In genomic region chr3:16514799-16515353, GRCh38 we compare ENCODE assay signal across 1 cellular context.
TF ChIP-seq lines count a peak whose summit lies in the region.

No MANE protein-coding gene starts in this region.

TF ChIP-seq in GM12878, 131 proteins besides CTCF, POLR2A, EP300 and RAD21:
- no peak for TF ChIP-seq MEF2A (IDR thresholded peaks at IDR 0.05; ENCODE audit: insufficient read depth, low read depth, low read length)
- 0 out of 2 replicates have a peak, but pooled peaks have one; percentile 17 for TF ChIP-seq POLR2AphosphoS2 (IDR thresholded peaks at IDR 0.05; ENCODE audit: low read depth, low read length)
- TF ChIP-seq REST (IDR thresholded peaks at IDR 0.05; ENCODE audit: low read depth, low read length) = no peak
- no peak for TF ChIP-seq CHD4 (IDR thresholded peaks at IDR 0.05)
- peak; percentile 48 for TF ChIP-seq POLR2AphosphoS5 (IDR thresholded peaks at IDR 0.05; ENCODE audit: low read length)
- no peak for TF ChIP-seq TCF3 (IDR thresholded peaks at IDR 0.05; ENCODE audit: borderline replicate concordance, insufficient read depth, low read depth, low read length)
- TF ChIP-seq HDGF (IDR thresholded peaks at IDR 0.05) = peak; percentile 34; the same call in 1 of the 2 replicates
- TF ChIP-seq ATF7 (IDR thresholded peaks at IDR 0.05; ENCODE audit: low read depth) = peak; percentile 34; the same call in 1 of the 2 replicates
- no peak for TF ChIP-seq ASH2L (IDR thresholded peaks at IDR 0.05; ENCODE audit: borderline replicate concordance, low read depth)
- TF ChIP-seq MTA2 (IDR thresholded peaks at IDR 0.05; ENCODE audit: low read depth) = peak; percentile 33; the same call in 1 of the 2 replicates
- 0 out of 2 replicates have a peak, but pooled peaks have one; percentile 8 for TF ChIP-seq BMI1 (IDR thresholded peaks at IDR 0.05; ENCODE audit: borderline replicate concordance)
- TF ChIP-seq ZNF687 (IDR thresholded peaks at IDR 0.05) = peak; percentile 54
- TF ChIP-seq TCF7 (IDR thresholded peaks at IDR 0.05; ENCODE audit: borderline replicate concordance) = peak; percentile 11; the same call in 1 of the 2 replicates
- TF ChIP-seq SPI1 (IDR thresholded peaks at IDR 0.05; ENCODE audit: borderline replicate concordance, insufficient read depth, low read depth, low read length) = no peak
- no peak for TF ChIP-seq FOS (IDR thresholded peaks at IDR 0.05; ENCODE audit: borderline replicate concordance, extremely low read depth, insufficient read length)
- peak; percentile 75 for TF ChIP-seq NBN (IDR thresholded peaks at IDR 0.05)
- TF ChIP-seq EED (IDR thresholded peaks at IDR 0.05; ENCODE audit: low read depth) = no peak; the same call in 1 of the 2 replicates
- TF ChIP-seq BHLHE40 (IDR thresholded peaks at IDR 0.05; ENCODE audit: borderline replicate concordance in 1 of 2, low read depth in 2 of 2, low read length in 1 of 2) = 0 out of 4 replicates have a peak, but pooled peaks of 1 of the 2 experiments have one; percentile 20
- 0 out of 2 replicates have a peak, but pooled peaks have one; percentile 25 for TF ChIP-seq NRF1 (conservative IDR thresholded peaks at IDR 0.05; ENCODE audit: low read depth, low read length)
- no peak for TF ChIP-seq STAT3 (IDR thresholded peaks at IDR 0.05; ENCODE audit: low read depth, low read length)
- TF ChIP-seq RAD51 (IDR thresholded peaks at IDR 0.05) = peak; percentile 51; the same call in 1 of the 2 replicates
- TF ChIP-seq YY1 (IDR thresholded peaks at IDR 0.05; ENCODE audit: low read depth, low read length) = 0 out of 2 replicates have a peak, but pooled peaks have one; percentile 19
- TF ChIP-seq NR2C2 (IDR thresholded peaks at IDR 0.05; ENCODE audit: borderline replicate concordance, control insufficient read depth, insufficient read length, low read depth) = no peak
- TF ChIP-seq NR2F1 (conservative IDR thresholded peaks at IDR 0.05) = no peak
- TF ChIP-seq MEF2B (IDR thresholded peaks at IDR 0.05; ENCODE audit: partially characterized antibody, poor library complexity, severe bottlenecking) = peak; percentile 10
- no peak for TF ChIP-seq PAX8 (IDR thresholded peaks at IDR 0.05)
- no peak for TF ChIP-seq FOXK2 (IDR thresholded peaks at IDR 0.05)
- TF ChIP-seq IKZF2 (IDR thresholded peaks at IDR 0.05) = peak; percentile 74 to 87
- TF ChIP-seq MLLT1 (IDR thresholded peaks at IDR 0.05) = peak; percentile 90
- TF ChIP-seq EZH2 (IDR thresholded peaks at IDR 0.05; ENCODE audit: borderline replicate concordance, control insufficient read depth, low read depth, low read length) = no peak
- no peak for TF ChIP-seq PRDM15 (CRISPR knock-in tag; IDR thresholded peaks at IDR 0.05)
- TF ChIP-seq SP1 (IDR thresholded peaks at IDR 0.05; ENCODE audit: low read depth, low read length) = no peak
- TF ChIP-seq STAT1 (conservative IDR thresholded peaks at IDR 0.05) = no peak
- peak; percentile 56 for TF ChIP-seq SMAD1 (IDR thresholded peaks at IDR 0.05; ENCODE audit: low read depth, partially characterized antibody)
- TF ChIP-seq BCL3 (IDR thresholded peaks at IDR 0.05; ENCODE audit: borderline replicate concordance, insufficient read depth, low read depth, low read length, poor library complexity, severe bottlenecking) = no peak
- no peak for TF ChIP-seq PAX5 (IDR thresholded peaks at IDR 0.05; ENCODE audit: borderline replicate concordance, low read depth, low read length)
- TF ChIP-seq NFYA (IDR thresholded peaks at IDR 0.05; ENCODE audit: borderline replicate concordance, low read depth, low read length) = no peak
- no peak for TF ChIP-seq SREBF2 (IDR thresholded peaks at IDR 0.05; ENCODE audit: low read length)
- TF ChIP-seq IKZF1 (conservative IDR thresholded peaks at IDR 0.05) = peak; percentile 48
- TF ChIP-seq MXI1 (IDR thresholded peaks at IDR 0.05; ENCODE audit: low read depth, low read length) = peak; percentile 23; the same call in 1 of the 2 replicates
